25 cellular contexts compared by ENCODE assay signal in the genomic region with DNA sequence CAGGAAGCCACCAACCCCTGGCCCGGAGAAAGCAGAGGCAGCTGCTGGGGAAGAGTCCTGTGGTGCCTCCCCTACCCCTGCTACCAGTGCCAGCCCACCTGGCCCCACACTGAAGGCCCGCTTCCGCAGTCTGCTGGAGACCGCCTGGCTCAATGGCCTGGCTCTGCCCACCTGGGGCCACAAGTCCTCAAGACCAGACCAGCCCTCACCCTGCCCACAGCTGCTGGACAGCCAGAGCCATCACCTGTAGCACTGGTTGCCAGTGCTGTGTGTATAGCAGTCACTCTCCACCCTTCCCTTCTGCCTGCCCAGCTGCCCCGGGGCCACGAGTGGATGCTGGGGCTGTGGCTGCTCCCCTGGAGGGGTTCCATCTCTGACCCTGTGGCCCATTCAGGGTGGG. TPM values are rescaled to one million over a fixed set of nuclear protein-coding genes. Genes with fewer than 3 reads are reported as not detected.
DNase-seq lines count a peak whose midpoint lies in the region; ATAC-seq, FAIRE-seq and TF ChIP-seq lines count a peak whose summit lies in the region.
"Had no signal": no experiment of that assay in that cellular context is flagged by ENCODE, and none has a peak within 500 bp of the region (broad histone marks: within the 10 kb centered on the region; RNA-seq: fewer than 3 reads in every experiment).

No MANE protein-coding gene starts in this region.

- peaks cover 65 to 74% of the 10 kb centered on the region in 2 experiments for H3K36me3 ChIP-seq in GM12878 (ENCODE audit: control insufficient read depth in 2 of 2, insufficient read depth in 2 of 2, low read length in 1 of 2)

- H3K4me1 ChIP-seq in GM12878 (ENCODE audit: control insufficient read depth, insufficient read depth, low read length) = peaks cover 15% of the 10 kb centered on the region; the same call in 1 of the 2 replicates

- peak; percentile 25 for TF ChIP-seq POLR2A in GM18951 (IDR thresholded peaks at IDR 0.05; ENCODE audit: extremely low read depth, insufficient read depth, insufficient read length)
- TF ChIP-seq POLR2A in GM12878 (IDR thresholded peaks at IDR 0.05; ENCODE audit: low read depth, low read length) = peak; percentile 54

- peaks cover 7% of the 10 kb centered on the region for H3K36me3 Mint-ChIP-seq in natural killer cell
- peaks cover 6% of the 10 kb centered on the region for H3K36me3 Mint-ChIP-seq in natural killer cell treated with Interleukin-12 subunit alpha and Interleukin-12 subunit beta and Interleukin-15 and Interleukin-18, amount 100 ng/mL, for 72 hours
- H3K36me3 Mint-ChIP-seq in stimulated activated effector memory CD8-positive, alpha-beta T cell treated with anti-CD3 and anti-CD28 coated beads, Interleukin-12 subunit alpha, Interleukin-12 subunit beta, amount 100 ng/mL, for 72 hours = peaks cover 77% of the 10 kb centered on the region

- H3K27ac Mint-ChIP-seq in natural killer cell = peak overlapping the region; percentile 67 to 83
- peak overlapping the region in 1 of 2 donors; percentile 65 for H3K27ac Mint-ChIP-seq in natural killer cell treated with Interleukin-12 subunit alpha and Interleukin-12 subunit beta and Interleukin-15 and Interleukin-18, amount 100 ng/mL, for 72 hours
- peak overlapping the region; percentile 30 for H3K27ac Mint-ChIP-seq in stimulated activated effector memory CD8-positive, alpha-beta T cell treated with anti-CD3 and anti-CD28 coated beads, Interleukin-12 subunit alpha, Interleukin-12 subunit beta, amount 100 ng/mL, for 72 hours

- FAIRE-seq in GM12878 (lab: Jason Lieb, UNC) = no peak
- FAIRE-seq: GM12892, GM18507, GM19239 had no signal

- no peak for DNase-seq in natural killer cell
- no peak for DNase-seq in natural killer cell treated with Interleukin-12 subunit alpha and Interleukin-12 subunit beta and Interleukin-15 and Interleukin-18, amount 100 ng/mL, for 72 hours (ENCODE audit: low spot score)
- DNase-seq in GM12878 (ENCODE audit: low read depth, low spot score) = no peak
- DNase-seq in stimulated activated effector memory CD8-positive, alpha-beta T cell treated with anti-CD3 and anti-CD28 coated beads, Interleukin-12 subunit alpha, Interleukin-12 subunit beta, amount 100 ng/mL, for 72 hours (ENCODE audit: low spot score in 2 of 2) = no peak
- no peak for DNase-seq in NCI-H82 treated with DMSO at 0.1 percent for 48 hours (lab: John Stamatoyannopoulos, UW; ENCODE audit: unreplicated experiment)
- DNase-seq in stimulated activated CD4-positive, alpha-beta T cell treated with anti-CD3 and anti-CD28 coated beads, Interleukin-4, amount 100 ng/mL, for 4 hours = no peak
- no peak for DNase-seq in Right ventricle myocardium inferior (ENCODE audit: missing footprints)
- DNase-seq: Calu3; CD8-positive, alpha-beta memory T cell; DMS153; Kasumi-1; MG63; NCI-H1417; NCI-H1694 treated with DMSO at 0.1 percent for 48 hours; NCI-H2081 treated with DMSO at 0.1 percent for 48 hours; NCI-H446 treated with DMSO at 0.1 percent for 48 hours; NCI-H526 treated with DMSO at 0.1 percent for 48 hours had no signal

- POLR2A ChIA-PET in GM12878 (lab: Charles Lee) = no interaction called here

- peak in 1 of 3 donors; percentile 17 for ATAC-seq in natural killer cell
- no peak for ATAC-seq in natural killer cell treated with Interleukin-12 subunit alpha and Interleukin-12 subunit beta and Interleukin-15 and Interleukin-18, amount 100 ng/mL, for 72 hours
- no peak for ATAC-seq in GM12878
- ATAC-seq in stimulated activated effector memory CD8-positive, alpha-beta T cell treated with anti-CD3 and anti-CD28 coated beads, Interleukin-12 subunit alpha, Interleukin-12 subunit beta, amount 100 ng/mL, for 72 hours = no peak
- ATAC-seq in Right ventricle myocardium inferior = no peak
- ATAC-seq: SK-N-SH treated with all-trans-retinoic acid at 6 μM for 48 hours had no signal

- H3K9me3 Mint-ChIP-seq in natural killer cell = no peaks in the 10 kb centered on the region
- H3K9me3 Mint-ChIP-seq in natural killer cell treated with Interleukin-12 subunit alpha and Interleukin-12 subunit beta and Interleukin-15 and Interleukin-18, amount 100 ng/mL, for 72 hours = no peaks in the 10 kb centered on the region
- H3K9me3 Mint-ChIP-seq in stimulated activated effector memory CD8-positive, alpha-beta T cell treated with anti-CD3 and anti-CD28 coated beads, Interleukin-12 subunit alpha, Interleukin-12 subunit beta, amount 100 ng/mL, for 72 hours = no peaks in the 10 kb centered on the region
- H3K9me3 Mint-ChIP-seq: CD8-positive, alpha-beta memory T cell had no signal

- H3K27ac ChIP-seq in GM12878 (ENCODE audit: control insufficient read depth, insufficient read depth) = no peak overlapping the region

- in situ Hi-C loops in GM18951 (cut with MboI; ENCODE audit: low sequenced_read_pairs, unreplicated experiment) = no loop called here
- in situ Hi-C loops in GM12878 (cut with MboI) = no loop called here

- no peaks in the 10 kb centered on the region for H3K27me3 ChIP-seq in GM12878 (replicated peaks in 1 of 2; ENCODE audit: control insufficient read depth in 2 of 2, insufficient read depth in 2 of 2, low read length in 1 of 2)
- H3K27me3 ChIP-seq: MG63 had no signal

- no peak overlapping the region; the same call in 1 of the 2 replicates for H3K9ac ChIP-seq in GM12878 (ENCODE audit: control insufficient read depth, insufficient read depth, low read length)

- H3K4me1 Mint-ChIP-seq in natural killer cell = peaks cover 37 to 78% of the 10 kb centered on the region in 2 donors
- peaks cover 19 to 31% of the 10 kb centered on the region in 2 donors for H3K4me1 Mint-ChIP-seq in natural killer cell treated with Interleukin-12 subunit alpha and Interleukin-12 subunit beta and Interleukin-15 and Interleukin-18, amount 100 ng/mL, for 72 hours (ENCODE audit: low read depth in 2 of 2)
- peaks cover 54% of the 10 kb centered on the region for H3K4me1 Mint-ChIP-seq in stimulated activated effector memory CD8-positive, alpha-beta T cell treated with anti-CD3 and anti-CD28 coated beads, Interleukin-12 subunit alpha, Interleukin-12 subunit beta, amount 100 ng/mL, for 72 hours

- BruUV-seq in GM12878 (replicated peaks; lab: Mats Ljungman, UMichigan) = no TSS peak

- TF ChIP-seq EP300 in GM12878 (IDR thresholded peaks at IDR 0.05; ENCODE audit: borderline replicate concordance in 1 of 2, control insufficient read depth in 1 of 2, low read depth in 2 of 2, low read length in 2 of 2) = no peak

- RAD21 ChIA-PET in GM12878 (lab: Charles Lee; ENCODE audit: unreplicated experiment) = interaction anchor here (1.6 kb wide), 1 partner anchor 260 kb away, joined by 3 read pairs; no protein-coding TSS in a partner anchor

- SMC1A ChIA-PET in GM12878 (lab: Charles Lee; ENCODE audit: uncharacterized antibody, unreplicated experiment) = no interaction called here

- H3K27me3 Mint-ChIP-seq in natural killer cell (ENCODE audit: low read depth in 2 of 2) = no peaks in the 10 kb centered on the region
- no peaks in the 10 kb centered on the region for H3K27me3 Mint-ChIP-seq in natural killer cell treated with Interleukin-12 subunit alpha and Interleukin-12 subunit beta and Interleukin-15 and Interleukin-18, amount 100 ng/mL, for 72 hours
- H3K27me3 Mint-ChIP-seq: CD8-positive, alpha-beta memory T cell had no signal

- WGBS in GM12878 (ENCODE audit: insufficient coverage, insufficient replicate concordance, low lambda C conversion rate, missing lambda C conversion rate) = 93% methylated on average over 6 of the region's 6 CpGs

- no peak overlapping the region for H3K4me3 ChIP-seq in GM12878
- H3K4me3 ChIP-seq: MG63 had no signal

- intact Hi-C loops in natural killer cell (cut with micrococcal nuclease) = no loop called here
- intact Hi-C loops in GM12878 (cut with micrococcal nuclease; ENCODE audit: unreplicated experiment) = no loop called here
- intact Hi-C loops in Right ventricle myocardium inferior (cut with DNase I) = no loop called here

- H3K79me2 ChIP-seq in GM12878 (ENCODE audit: control insufficient read depth, insufficient read depth, low read length) = peaks cover 70% of the 10 kb centered on the region

- peak overlapping the region; percentile 64 for H3K4me2 ChIP-seq in GM12878 (ENCODE audit: control insufficient read depth, insufficient read depth)

- no peak overlapping the region for H3K4me3 Mint-ChIP-seq in natural killer cell
- H3K4me3 Mint-ChIP-seq in natural killer cell treated with Interleukin-12 subunit alpha and Interleukin-12 subunit beta and Interleukin-15 and Interleukin-18, amount 100 ng/mL, for 72 hours = no peak overlapping the region
- no peak overlapping the region for H3K4me3 Mint-ChIP-seq in stimulated activated effector memory CD8-positive, alpha-beta T cell treated with anti-CD3 and anti-CD28 coated beads, Interleukin-12 subunit alpha, Interleukin-12 subunit beta, amount 100 ng/mL, for 72 hours

- H4K20me1 ChIP-seq in GM12878 (ENCODE audit: control insufficient read depth, insufficient read depth) = peaks cover 68% of the 10 kb centered on the region

- no peak for TF ChIP-seq RAD21 in GM12878 (IDR thresholded peaks at IDR 0.05; ENCODE audit: insufficient read depth, low read depth, low read length)

- no peak for TF ChIP-seq CTCF in natural killer cell (IDR thresholded peaks at IDR 0.05)
- TF ChIP-seq CTCF in GM12878 (IDR thresholded peaks at IDR 0.05 in 2 of 3, conservative IDR thresholded peaks at IDR 0.05 in 1 of 3; ENCODE audit: control insufficient read depth in 2 of 3, extremely low read depth in 1 of 3, insufficient read depth in 1 of 3, low read depth in 3 of 3, low read length in 3 of 3) = no peak

- no peak overlapping the region for H2AFZ ChIP-seq in GM12878 (ENCODE audit: control insufficient read depth, low read depth, low read length)

- CTCF ChIA-PET in GM12878 (lab: Yijun Ruan, JAX) = no interaction called here

- H3K9me3 ChIP-seq in GM12878 (replicated peaks; ENCODE audit: control insufficient read depth, insufficient read depth, low read length) = no peaks in the 10 kb centered on the region
- H3K9me3 ChIP-seq: MG63 had no signal

RNA-seq across cellular contexts. Expression of a gene that starts 9.2 kb away (rescaled TPM):
- total RNA-seq in natural killer cell (10 to 100 TPM; 63.5 to 89.2 (median 70.1) TPM), GM12878 (2014; rRNA removed) (38.5 and 48.8 TPM in 2 replicates), GM12878 (2014; rRNA removed; fragmentation: Illumina TruSeq; extraction: Trizol) (15.2 and 18.1 TPM in 2 replicates), GM12878 (2021) (128 and 139 TPM in 2 replicates), Right ventricle myocardium inferior (15.0 TPM)
- 10 to 100 TPM; 26.8 to 30.3 TPM for total RNA-seq in natural killer cell treated with Interleukin-12 subunit alpha and Interleukin-12 subunit beta and Interleukin-15 and Interleukin-18, amount 100 ng/mL, for 72 hours
- total RNA-seq in GM12878 (2013; cell fraction: nucleolus; rRNA removed) = 108 and 121 TPM in 2 replicates
- 33.7 TPM for polyA plus RNA-seq in GM12878 (2011; ENCODE audit: low read depth)
- polyA plus RNA-seq in GM12878 (2011; rRNA removed) (3.2 and 10.2 TPM in 2 replicates), GM12878 (2014; fragmentation: Illumina TruSeq; extraction: Trizol) (10.5 and 31.2 TPM in 2 replicates), GM12878 (2014; fragmentation: Nextera tagmentation; extraction: Ambion mirVana) (1 to 10 TPM; 2.3 to 4.9 TPM), GM12878 (2014; rRNA removed) (40.6 and 54.3 TPM in 2 replicates), GM12878 (2016; fragmentation: Nextera tagmentation; extraction: Ambion mirVana) (10 to 100 TPM; 34.7 to 39.0 TPM)
- 15.1 and 18.0 TPM in 2 replicates for polyA plus RNA-seq in GM12878 (2011; cell fraction: cytosol; rRNA removed)
- 44.7 and 61.7 TPM in 2 replicates for polyA plus RNA-seq in GM12878 (2011; cell fraction: nucleus; rRNA removed)
- 64.9 and 75.4 TPM in 2 replicates for polyA plus RNA-seq in GM12878 (2012)
- 29.1 and 50.3 TPM in 2 replicates for polyA minus RNA-seq in GM12878 (2011; rRNA and poly(A)+ RNA removed)
- polyA minus RNA-seq in GM12878 (2011; cell fraction: cytosol; rRNA and poly(A)+ RNA removed) = 37.0 and 37.7 TPM in 2 replicates
- 39.8 and 79.0 TPM in 2 replicates for polyA minus RNA-seq in GM12878 (2011; cell fraction: nucleus; rRNA and poly(A)+ RNA removed)

RNA-seq across cellular contexts. Expression of a gene that starts 47.3 kb away (rescaled TPM):
- not detected for total RNA-seq in natural killer cell
- total RNA-seq in natural killer cell treated with Interleukin-12 subunit alpha and Interleukin-12 subunit beta and Interleukin-15 and Interleukin-18, amount 100 ng/mL, for 72 hours = under 1 TPM in 1 of 2 donors, not detected in 1; 0.21 TPM
- not detected in 2 replicates for total RNA-seq in GM12878 (2013; cell fraction: nucleolus; rRNA removed)
- not detected in 2 replicates for total RNA-seq in GM12878 (2014; rRNA removed)
- total RNA-seq in GM12878 (2014; rRNA removed; fragmentation: Illumina TruSeq; extraction: Trizol) = not detected in 2 replicates
- total RNA-seq in GM12878 (2021) = not detected in 2 replicates
- not detected for polyA plus RNA-seq in GM12878 (2011; ENCODE audit: low read depth)
- not detected in 2 replicates for polyA plus RNA-seq in GM12878 (2011; rRNA removed)
- 0.03 TPM in 1 of 2 replicates, not detected in the other for polyA plus RNA-seq in GM12878 (2011; cell fraction: cytosol; rRNA removed)
- not detected in 2 replicates for polyA plus RNA-seq in GM12878 (2011; cell fraction: nucleus; rRNA removed)
- polyA plus RNA-seq in GM12878 (2012) = 0.08 TPM in 1 of 2 replicates, not detected in the other
- not detected in 2 replicates for polyA plus RNA-seq in GM12878 (2014; fragmentation: Illumina TruSeq; extraction: Trizol)
- polyA plus RNA-seq in GM12878 (2014; fragmentation: Nextera tagmentation; extraction: Ambion mirVana) = not detected
- not detected in 2 replicates for polyA plus RNA-seq in GM12878 (2014; rRNA removed)
- polyA plus RNA-seq in GM12878 (2016; fragmentation: Nextera tagmentation; extraction: Ambion mirVana) = not detected
- not detected in 2 replicates for polyA minus RNA-seq in GM12878 (2011; rRNA and poly(A)+ RNA removed)
- polyA minus RNA-seq in GM12878 (2011; cell fraction: cytosol; rRNA and poly(A)+ RNA removed) = not detected in 2 replicates
- polyA minus RNA-seq in GM12878 (2011; cell fraction: nucleus; rRNA and poly(A)+ RNA removed) = not detected in 2 replicates
- total RNA-seq in Right ventricle myocardium inferior = not detected
- total RNA-seq: Calu3; CD8-positive, alpha-beta memory T cell; G401; H4 had no signal
- polyA plus RNA-seq: BJ; CD8-positive, alpha-beta memory T cell had no signal
